ENCODE assay signal across 1 cellular context in the genomic region with DNA sequence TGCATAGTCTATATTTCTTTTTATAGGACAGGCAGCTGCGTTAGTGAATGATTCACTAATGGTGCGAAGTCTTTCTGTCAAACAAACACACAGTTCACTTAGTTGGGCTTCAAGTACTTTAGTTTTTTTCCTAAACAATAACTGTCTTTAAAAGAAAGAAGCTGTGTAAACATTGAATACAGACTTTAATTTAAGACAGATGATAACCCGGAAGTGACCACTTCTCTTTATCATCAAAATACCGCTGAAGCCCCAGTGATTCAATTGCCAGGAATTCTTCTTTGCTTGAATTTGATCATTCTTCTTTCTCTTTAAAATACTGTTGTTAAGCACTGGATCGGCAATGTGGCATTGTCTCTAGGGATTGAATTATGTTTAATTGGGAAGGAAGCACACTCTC.
TF ChIP-seq lines count a peak whose summit lies in the region.

No MANE protein-coding gene starts in this region.

TF ChIP-seq in GM23338, 12 proteins besides CTCF, POLR2A, EP300 and RAD21 (continued from another document):
- TF ChIP-seq, protein P1, sequence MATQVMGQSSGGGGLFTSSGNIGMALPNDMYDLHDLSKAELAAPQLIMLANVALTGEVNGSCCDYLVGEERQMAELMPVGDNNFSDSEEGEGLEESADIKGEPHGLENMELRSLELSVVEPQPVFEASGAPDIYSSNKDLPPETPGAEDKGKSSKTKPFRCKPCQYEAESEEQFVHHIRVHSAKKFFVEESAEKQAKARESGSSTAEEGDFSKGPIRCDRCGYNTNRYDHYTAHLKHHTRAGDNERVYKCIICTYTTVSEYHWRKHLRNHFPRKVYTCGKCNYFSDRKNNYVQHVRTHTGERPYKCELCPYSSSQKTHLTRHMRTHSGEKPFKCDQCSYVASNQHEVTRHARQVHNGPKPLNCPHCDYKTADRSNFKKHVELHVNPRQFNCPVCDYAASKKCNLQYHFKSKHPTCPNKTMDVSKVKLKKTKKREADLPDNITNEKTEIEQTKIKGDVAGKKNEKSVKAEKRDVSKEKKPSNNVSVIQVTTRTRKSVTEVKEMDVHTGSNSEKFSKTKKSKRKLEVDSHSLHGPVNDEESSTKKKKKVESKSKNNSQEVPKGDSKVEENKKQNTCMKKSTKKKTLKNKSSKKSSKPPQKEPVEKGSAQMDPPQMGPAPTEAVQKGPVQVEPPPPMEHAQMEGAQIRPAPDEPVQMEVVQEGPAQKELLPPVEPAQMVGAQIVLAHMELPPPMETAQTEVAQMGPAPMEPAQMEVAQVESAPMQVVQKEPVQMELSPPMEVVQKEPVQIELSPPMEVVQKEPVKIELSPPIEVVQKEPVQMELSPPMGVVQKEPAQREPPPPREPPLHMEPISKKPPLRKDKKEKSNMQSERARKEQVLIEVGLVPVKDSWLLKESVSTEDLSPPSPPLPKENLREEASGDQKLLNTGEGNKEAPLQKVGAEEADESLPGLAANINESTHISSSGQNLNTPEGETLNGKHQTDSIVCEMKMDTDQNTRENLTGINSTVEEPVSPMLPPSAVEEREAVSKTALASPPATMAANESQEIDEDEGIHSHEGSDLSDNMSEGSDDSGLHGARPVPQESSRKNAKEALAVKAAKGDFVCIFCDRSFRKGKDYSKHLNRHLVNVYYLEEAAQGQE (IDR thresholded peaks at IDR 0.05; ENCODE audit: unreplicated experiment): no peak
